ENCODE assay signal across 10 cellular contexts in the genomic region with DNA sequence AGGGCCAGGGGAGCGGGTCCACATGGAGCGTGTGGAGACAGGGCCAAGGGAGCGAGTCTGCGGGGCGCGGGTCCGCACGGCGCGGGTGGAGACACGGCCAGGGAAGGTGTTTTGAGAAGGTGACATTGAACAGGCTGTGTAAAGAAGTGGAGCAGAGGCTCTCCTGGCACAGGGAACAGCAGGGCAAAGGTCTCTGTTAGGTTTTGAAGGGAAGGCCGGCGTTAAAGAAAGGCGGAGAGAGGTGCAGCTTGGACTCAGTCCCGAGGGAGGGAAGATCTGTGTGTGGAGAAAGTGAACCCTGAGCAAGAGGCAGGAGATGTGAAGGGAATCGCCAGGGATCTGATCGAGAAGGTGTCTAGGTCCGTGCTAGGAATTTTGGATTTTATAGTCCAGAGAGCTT. TPM values are rescaled to one million over a fixed set of nuclear protein-coding genes. Genes with fewer than 3 reads are reported as not detected.
A peak's percentile ranks its signal among the peaks of the same experiment; 100 is the strongest.
DNase-seq lines count a peak whose midpoint lies in the region; ATAC-seq and TF ChIP-seq lines count a peak whose summit lies in the region.
"Had no signal": no experiment of that assay in that cellular context is flagged by ENCODE, and none has a peak within 500 bp of the region (broad histone marks: within the 10 kb centered on the region; RNA-seq: fewer than 3 reads in every experiment).

No MANE protein-coding gene starts in this region.

- CTCF ChIA-PET in MCF 10A (lab: Yijun Ruan, JAX), result interaction anchor here (0.5 kb wide), 1 partner anchor 78 kb away, joined by 3 read pairs; no protein-coding TSS in a partner anchor
- CTCF ChIA-PET in activated CD4-positive, alpha-beta memory T cell treated with anti-CD3 and anti-CD28 coated beads for 36 hours (lab: Charles Lee), result no interaction called here

- no peaks in the 10 kb centered on the region for H3K36me3 ChIP-seq in breast epithelium
- H3K36me3 ChIP-seq: thoracic aorta had no signal

- H3K9me3 Mint-ChIP-seq in MCF 10A (ENCODE audit: unreplicated experiment), result no peaks in the 10 kb centered on the region
- no peaks in the 10 kb centered on the region for H3K9me3 Mint-ChIP-seq in activated CD4-positive, alpha-beta memory T cell treated with anti-CD3 and anti-CD28 coated beads for 36 hours
- H3K9me3 Mint-ChIP-seq in stimulated activated naive B cell treated with anti-CD40 and anti-IgM and Interleukin-4, amounts not matched to agents 10 μg/mL and 1 μg/mL and 100 μg/mL, for 72 hours, result no peaks in the 10 kb centered on the region

- no peaks in the 10 kb centered on the region for H3K27me3 ChIP-seq in breast epithelium

- H3K27ac Mint-ChIP-seq in MCF 10A (ENCODE audit: low read depth, unreplicated experiment), result no peak overlapping the region
- no peak overlapping the region for H3K27ac Mint-ChIP-seq in activated CD4-positive, alpha-beta memory T cell treated with anti-CD3 and anti-CD28 coated beads for 36 hours
- H3K27ac Mint-ChIP-seq in stimulated activated naive B cell treated with anti-CD40 and anti-IgM and Interleukin-4, amounts not matched to agents 10 μg/mL and 1 μg/mL and 100 μg/mL, for 72 hours, result peak overlapping the region; percentile 57

- TF ChIP-seq POLR2A in breast epithelium (IDR thresholded peaks at IDR 0.05), result no peak

- H3K4me3 ChIP-seq in breast epithelium, result peak overlapping the region in 1 of 3 donors; percentile 11
- H3K4me3 ChIP-seq: thoracic aorta had no signal

- H3K4me3 Mint-ChIP-seq in MCF 10A (ENCODE audit: unreplicated experiment), result peak overlapping the region; percentile 28
- peak overlapping the region; percentile 50 for H3K4me3 Mint-ChIP-seq in activated CD4-positive, alpha-beta memory T cell treated with anti-CD3 and anti-CD28 coated beads for 36 hours
- peak overlapping the region; percentile 0 to 22 for H3K4me3 Mint-ChIP-seq in stimulated activated naive B cell treated with anti-CD40 and anti-IgM and Interleukin-4, amounts not matched to agents 10 μg/mL and 1 μg/mL and 100 μg/mL, for 72 hours

- H3K36me3 Mint-ChIP-seq in MCF 10A (ENCODE audit: insufficient read depth, unreplicated experiment), result peaks cover 11% of the 10 kb centered on the region
- peaks cover 8% of the 10 kb centered on the region for H3K36me3 Mint-ChIP-seq in activated CD4-positive, alpha-beta memory T cell treated with anti-CD3 and anti-CD28 coated beads for 36 hours
- peaks cover 3 to 5% of the 10 kb centered on the region in 2 donors for H3K36me3 Mint-ChIP-seq in stimulated activated naive B cell treated with anti-CD40 and anti-IgM and Interleukin-4, amounts not matched to agents 10 μg/mL and 1 μg/mL and 100 μg/mL, for 72 hours

- POLR2A ChIA-PET in MCF 10A (lab: Yijun Ruan, JAX), result no interaction called here
- POLR2A ChIA-PET in activated CD4-positive, alpha-beta memory T cell treated with anti-CD3 and anti-CD28 coated beads for 36 hours (lab: Charles Lee), result no interaction called here

- H3K27ac ChIP-seq in breast epithelium, result no peak overlapping the region

- DNase-seq in MCF 10A (ENCODE audit: unreplicated experiment) (no peak), breast epithelium (ENCODE audit: low spot score in 2 of 2) (no peak), islet precursor cell (peak; percentile 57), DMS114 treated with DMSO at 0.1 percent for 48 hours (lab: John Stamatoyannopoulos, UW; ENCODE audit: unreplicated experiment) (no peak)
- DNase-seq in activated CD4-positive, alpha-beta memory T cell treated with anti-CD3 and anti-CD28 coated beads for 36 hours, result no peak
- DNase-seq in stimulated activated naive B cell treated with anti-CD40 and anti-IgM and Interleukin-4, amounts not matched to agents 10 μg/mL and 1 μg/mL and 100 μg/mL, for 72 hours, result no peak
- DNase-seq: DMS79 treated with DMSO at 0.1 percent for 48 hours had no signal

- intact Hi-C loops in MCF 10A (cut with micrococcal nuclease), result no loop called here
- intact Hi-C loops in breast epithelium (cut with DNase I; ENCODE audit: low total_unique reads), result no loop called here
- intact Hi-C loops in activated CD4-positive, alpha-beta memory T cell treated with anti-CD3 and anti-CD28 coated beads for 36 hours (cut with micrococcal nuclease), result no loop called here

- no peak for ATAC-seq in stimulated activated naive B cell treated with anti-CD40 and anti-IgM and Interleukin-4, amounts not matched to agents 10 μg/mL and 1 μg/mL and 100 μg/mL, for 72 hours (replicated peaks)
- ATAC-seq in GM19467 (IDR thresholded peaks at IDR 0.05; ENCODE audit: unreplicated experiment) (no peak), HG03439 (IDR thresholded peaks at IDR 0.05; ENCODE audit: unreplicated experiment) (no peak)

- H3K9me3 ChIP-seq in breast epithelium, result no peaks in the 10 kb centered on the region
- H3K9me3 ChIP-seq: thoracic aorta had no signal

- TF ChIP-seq CTCF in MCF 10A (IDR thresholded peaks at IDR 0.05; ENCODE audit: unreplicated experiment) (no peak), breast epithelium (IDR thresholded peaks at IDR 0.05) (no peak)

- H3K4me1 Mint-ChIP-seq in MCF 10A (ENCODE audit: insufficient read depth, unreplicated experiment), result peaks cover 6% of the 10 kb centered on the region
- H3K4me1 Mint-ChIP-seq in activated CD4-positive, alpha-beta memory T cell treated with anti-CD3 and anti-CD28 coated beads for 36 hours (ENCODE audit: low read depth), result peaks cover 18% of the 10 kb centered on the region
- peaks cover 10 to 18% of the 10 kb centered on the region in 2 donors for H3K4me1 Mint-ChIP-seq in stimulated activated naive B cell treated with anti-CD40 and anti-IgM and Interleukin-4, amounts not matched to agents 10 μg/mL and 1 μg/mL and 100 μg/mL, for 72 hours

- no TSS peak for BruUV-seq in MCF 10A (replicated peaks; lab: Mats Ljungman, UMichigan)

- no peaks in the 10 kb centered on the region for H3K27me3 Mint-ChIP-seq in MCF 10A (ENCODE audit: insufficient read depth, unreplicated experiment)
- H3K27me3 Mint-ChIP-seq in activated CD4-positive, alpha-beta memory T cell treated with anti-CD3 and anti-CD28 coated beads for 36 hours, result no peaks in the 10 kb centered on the region
- no peaks in the 10 kb centered on the region for H3K27me3 Mint-ChIP-seq in stimulated activated naive B cell treated with anti-CD40 and anti-IgM and Interleukin-4, amounts not matched to agents 10 μg/mL and 1 μg/mL and 100 μg/mL, for 72 hours

- peaks cover 0 to 7% of the 10 kb centered on the region in 2 donors for H3K4me1 ChIP-seq in breast epithelium

RNA-seq across cellular contexts. Expression of a gene that starts 1.8 kb away (rescaled TPM):
- total RNA-seq in MCF 10A (2022) (23.8 and 28.1 TPM in 2 replicates), breast epithelium (10 to 100 TPM; 29.0 to 50.9 (median 31.8) TPM)
- 10 to 100 TPM; 17.8 to 20.9 TPM for total RNA-seq in activated CD4-positive, alpha-beta memory T cell treated with anti-CD3 and anti-CD28 coated beads for 36 hours

RNA-seq across cellular contexts. Expression of a gene that starts 2.1 kb away (rescaled TPM):
- total RNA-seq in MCF 10A (2022) (36.3 and 40.4 TPM in 2 replicates), breast epithelium (10 to 100 TPM; 36.5 to 51.5 (median 43.5) TPM)
- 100 to 1,000 TPM; 112 to 114 TPM for total RNA-seq in activated CD4-positive, alpha-beta memory T cell treated with anti-CD3 and anti-CD28 coated beads for 36 hours

RNA-seq across cellular contexts. Expression of a gene that starts 21.4 kb away (rescaled TPM):
- total RNA-seq in MCF 10A (2022) (69.8 and 84.0 TPM in 2 replicates), breast epithelium (10 to 100 TPM; 20.2 to 38.0 (median 22.8) TPM)
- 10 to 100 TPM; 54.3 to 56.4 TPM for total RNA-seq in activated CD4-positive, alpha-beta memory T cell treated with anti-CD3 and anti-CD28 coated beads for 36 hours
